In genomic region chr22:20647586-20648305, GRCh38 we compare ENCODE assay signal across 21 cellular contexts.
"Had no signal": no experiment of that assay in that cellular context is flagged by ENCODE, and none has a peak within 500 bp of the region (broad histone marks: within the 10 kb centered on the region; RNA-seq: fewer than 3 reads in every experiment).

No MANE protein-coding gene starts in this region.

- H3K4me1 Mint-ChIP-seq: mesothelial cell of epicardium; stimulated activated effector memory CD8-positive, alpha-beta T cell treated with anti-CD3 and anti-CD28 coated beads, Interleukin-12 subunit alpha, Interleukin-12 subunit beta, amount 100 ng/mL, for 72 hours; stimulated activated naive CD8-positive, alpha-beta T cell treated with anti-CD3 and anti-CD28 coated beads, Interleukin-15, amount 100 ng/mL, for 72 hours had no signal

- H3K27ac Mint-ChIP-seq: activated naive CD4-positive, alpha-beta T cell treated with anti-CD3 and anti-CD28 coated beads, Interleukin-2, amount 50 U/mL, for 72 hours; mesothelial cell of epicardium; natural killer cell treated with Interleukin-12 subunit alpha and Interleukin-12 subunit beta and Interleukin-15 and Interleukin-18, amount 100 ng/mL, for 72 hours; stimulated activated effector memory CD8-positive, alpha-beta T cell treated with anti-CD3 and anti-CD28 coated beads, Interleukin-12 subunit alpha, Interleukin-12 subunit beta, amount 100 ng/mL, for 72 hours; stimulated activated naive CD8-positive, alpha-beta T cell treated with anti-CD3 and anti-CD28 coated beads, Interleukin-15, amount 100 ng/mL, for 72 hours; T-helper 1 cell treated with Interleukin-12 subunit alpha and Interleukin-12 subunit beta and Interleukin-4 antibody, amounts not matched to agents 30 μg/mL and 1 μg/mL, for 36 hours had no signal

- H3K9me3 Mint-ChIP-seq: mesothelial cell of epicardium; natural killer cell treated with Interleukin-12 subunit alpha and Interleukin-12 subunit beta and Interleukin-15 and Interleukin-18, amount 100 ng/mL, for 72 hours; stimulated activated effector memory CD8-positive, alpha-beta T cell treated with anti-CD3 and anti-CD28 coated beads, Interleukin-12 subunit alpha, Interleukin-12 subunit beta, amount 100 ng/mL, for 72 hours; stimulated activated naive CD8-positive, alpha-beta T cell treated with anti-CD3 and anti-CD28 coated beads, Interleukin-15, amount 100 ng/mL, for 72 hours; T-helper 1 cell treated with Interleukin-12 subunit alpha and Interleukin-12 subunit beta and Interleukin-4 antibody, amounts not matched to agents 30 μg/mL and 1 μg/mL, for 36 hours had no signal

- H3K36me3 Mint-ChIP-seq: activated naive CD4-positive, alpha-beta T cell treated with anti-CD3 and anti-CD28 coated beads, Interleukin-2, amount 50 U/mL, for 72 hours; mesothelial cell of epicardium; natural killer cell treated with Interleukin-12 subunit alpha and Interleukin-12 subunit beta and Interleukin-15 and Interleukin-18, amount 100 ng/mL, for 72 hours; stimulated activated effector memory CD8-positive, alpha-beta T cell treated with anti-CD3 and anti-CD28 coated beads, Interleukin-12 subunit alpha, Interleukin-12 subunit beta, amount 100 ng/mL, for 72 hours had no signal

- H3K4me3 Mint-ChIP-seq: mesothelial cell of epicardium; natural killer cell treated with Interleukin-12 subunit alpha and Interleukin-12 subunit beta and Interleukin-15 and Interleukin-18, amount 100 ng/mL, for 72 hours; stimulated activated effector memory CD8-positive, alpha-beta T cell treated with anti-CD3 and anti-CD28 coated beads, Interleukin-12 subunit alpha, Interleukin-12 subunit beta, amount 100 ng/mL, for 72 hours; stimulated activated naive CD8-positive, alpha-beta T cell treated with anti-CD3 and anti-CD28 coated beads, Interleukin-15, amount 100 ng/mL, for 72 hours; T-helper 1 cell treated with Interleukin-12 subunit alpha and Interleukin-12 subunit beta and Interleukin-4 antibody, amounts not matched to agents 30 μg/mL and 1 μg/mL, for 36 hours had no signal

- H3K27me3 Mint-ChIP-seq: natural killer cell treated with Interleukin-12 subunit alpha and Interleukin-12 subunit beta and Interleukin-15 and Interleukin-18, amount 100 ng/mL, for 72 hours; stimulated activated naive CD8-positive, alpha-beta T cell treated with anti-CD3 and anti-CD28 coated beads, Interleukin-15, amount 100 ng/mL, for 72 hours had no signal

- DNase-seq: activated CD4-positive, alpha-beta T cell treated with anti-CD3 and anti-CD28 coated beads, Interleukin-2, amount 50 U/mL, for 1 hour; activated T-cell treated with anti-CD3 and anti-CD28 coated beads for 4 hours; brain microvascular endothelial cell; caudate nucleus; dermis blood vessel endothelial cell; effector memory CD4-positive, alpha-beta T cell; foreskin melanocyte; hippocampal formation; kidney glomerular epithelial cell; left ventricle myocardium inferior; small intestine; stimulated activated CD4-positive, alpha-beta T cell treated with anti-CD3 and anti-CD28 coated beads, Interleukin-2, amount 100 ng/mL, for 24 hours; stimulated activated naive CD8-positive, alpha-beta T cell treated with anti-CD3 and anti-CD28 coated beads, Interleukin-15, amount 100 ng/mL, for 72 hours; T1000; tibial artery had no signal

- ATAC-seq: activated naive CD4-positive, alpha-beta T cell treated with anti-CD3 and anti-CD28 coated beads, Interleukin-2, amount 50 U/mL, for 72 hours; right lobe of liver; stimulated activated effector memory CD8-positive, alpha-beta T cell treated with anti-CD3 and anti-CD28 coated beads, Interleukin-12 subunit alpha, Interleukin-12 subunit beta, amount 100 ng/mL, for 72 hours; stimulated activated naive CD8-positive, alpha-beta T cell treated with anti-CD3 and anti-CD28 coated beads, Interleukin-15, amount 100 ng/mL, for 72 hours had no signal
